ENCODE assay signal across 1 cellular context in the genomic region with DNA sequence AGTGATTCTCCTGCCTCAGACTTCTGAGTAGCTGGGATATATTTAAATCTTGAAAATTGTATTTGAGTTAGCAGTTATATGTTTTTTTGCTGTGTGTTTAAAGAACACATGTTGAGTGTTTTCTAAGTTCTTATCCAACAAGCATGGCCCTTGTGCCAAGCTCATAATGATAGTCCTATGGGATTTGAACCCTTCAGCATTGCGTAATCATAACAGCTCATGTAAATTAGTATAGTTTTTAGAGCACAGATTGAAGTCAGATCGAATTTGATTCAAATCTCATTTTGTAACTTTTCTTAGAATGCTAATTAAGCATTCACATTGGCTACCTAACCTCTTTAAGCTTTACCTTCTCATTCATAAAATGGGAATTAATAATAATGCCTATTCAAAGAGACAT.
TF ChIP-seq lines count a peak whose summit lies in the region.

No MANE protein-coding gene starts in this region.

TF ChIP-seq in IMR-90, 13 proteins besides CTCF, POLR2A, EP300 and RAD21:
- TF ChIP-seq NFE2L2 (IDR thresholded peaks at IDR 0.05; ENCODE audit: low read depth, low read length) (no peak), CHD1 (IDR thresholded peaks at IDR 0.05; ENCODE audit: low read depth, low read length) (no peak), BHLHE40 (IDR thresholded peaks at IDR 0.05; ENCODE audit: low read depth, low read length) (no peak), SMC3 (IDR thresholded peaks at IDR 0.05; ENCODE audit: low read depth, low read length) (no peak), CEBPB (IDR thresholded peaks at IDR 0.05; ENCODE audit: low read depth, low read length) (peak; percentile 85)
- TF ChIP-seq, protein P1, sequence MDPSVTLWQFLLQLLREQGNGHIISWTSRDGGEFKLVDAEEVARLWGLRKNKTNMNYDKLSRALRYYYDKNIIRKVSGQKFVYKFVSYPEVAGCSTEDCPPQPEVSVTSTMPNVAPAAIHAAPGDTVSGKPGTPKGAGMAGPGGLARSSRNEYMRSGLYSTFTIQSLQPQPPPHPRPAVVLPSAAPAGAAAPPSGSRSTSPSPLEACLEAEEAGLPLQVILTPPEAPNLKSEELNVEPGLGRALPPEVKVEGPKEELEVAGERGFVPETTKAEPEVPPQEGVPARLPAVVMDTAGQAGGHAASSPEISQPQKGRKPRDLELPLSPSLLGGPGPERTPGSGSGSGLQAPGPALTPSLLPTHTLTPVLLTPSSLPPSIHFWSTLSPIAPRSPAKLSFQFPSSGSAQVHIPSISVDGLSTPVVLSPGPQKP (IDR thresholded peaks at IDR 0.05; ENCODE audit: borderline replicate concordance, low read depth, low read length) = no peak
- TF ChIP-seq, protein P2, sequence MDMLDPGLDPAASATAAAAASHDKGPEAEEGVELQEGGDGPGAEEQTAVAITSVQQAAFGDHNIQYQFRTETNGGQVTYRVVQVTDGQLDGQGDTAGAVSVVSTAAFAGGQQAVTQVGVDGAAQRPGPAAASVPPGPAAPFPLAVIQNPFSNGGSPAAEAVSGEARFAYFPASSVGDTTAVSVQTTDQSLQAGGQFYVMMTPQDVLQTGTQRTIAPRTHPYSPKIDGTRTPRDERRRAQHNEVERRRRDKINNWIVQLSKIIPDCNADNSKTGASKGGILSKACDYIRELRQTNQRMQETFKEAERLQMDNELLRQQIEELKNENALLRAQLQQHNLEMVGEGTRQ (IDR thresholded peaks at IDR 0.05; ENCODE audit: low read depth, low read length) = no peak
